ENCODE assay signal across 24 cellular contexts in the genomic region with DNA sequence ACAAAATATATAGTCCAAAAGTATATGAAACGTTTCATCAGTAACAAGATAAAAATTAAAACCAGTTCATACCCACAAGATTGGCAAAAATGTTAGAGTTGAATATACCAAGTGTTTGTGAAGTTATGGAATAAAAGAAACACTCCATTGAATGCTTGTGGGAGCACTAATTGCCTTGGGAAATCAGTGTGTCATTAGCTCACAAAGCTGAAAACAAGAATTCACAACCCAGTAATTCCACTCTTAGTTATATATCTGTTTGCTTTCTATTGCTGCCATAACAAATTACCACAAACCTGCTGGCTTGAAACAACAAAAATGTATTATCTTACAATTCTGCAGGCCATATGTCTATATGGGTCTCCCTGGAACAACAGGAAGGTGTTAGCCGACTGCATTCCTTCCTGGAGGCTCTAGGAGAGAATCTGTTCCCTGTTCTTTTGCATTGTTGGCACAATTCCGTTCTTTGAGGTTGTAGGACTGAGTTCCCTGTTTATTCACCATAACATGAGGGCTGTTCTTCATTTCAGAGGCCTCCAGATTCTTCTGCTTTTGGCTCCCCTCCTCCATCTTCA. TPM values are rescaled to one million over a fixed set of nuclear protein-coding genes. Genes with fewer than 3 reads are reported as not detected.
DNase-seq lines count a peak whose midpoint lies in the region; ATAC-seq, FAIRE-seq and TF ChIP-seq lines count a peak whose summit lies in the region.
"Had no signal": no experiment of that assay in that cellular context is flagged by ENCODE, and none has a peak within 500 bp of the region (broad histone marks: within the 10 kb centered on the region; RNA-seq: fewer than 3 reads in every experiment).

No MANE protein-coding gene starts in this region.

- FAIRE-seq in H54 (lab: Jason Lieb, UNC), result no peak

- DNase-seq in NCI-H748 (lab: John Stamatoyannopoulos, UW; ENCODE audit: unreplicated experiment) (peak; percentile 53), NCI-H748 treated with DMSO at 0.1 percent for 48 hours (lab: John Stamatoyannopoulos, UW) (no peak), NCI-H2081 (lab: John Stamatoyannopoulos, UW) (peak; percentile 61 to 80), cerebellar cortex (ENCODE audit: low spot score) (no peak), left colon (no peak), H54 (ENCODE audit: insufficient read length, low spot score) (no peak)
- no peak for DNase-seq in central memory CD8-positive, alpha-beta T cell (ENCODE audit: low spot score in 2 of 2)
- DNase-seq: 8988T; activated CD4-positive, alpha-beta T cell treated with anti-CD3 and anti-CD28 coated beads for 36 hours; activated naive CD4-positive, alpha-beta T cell treated with anti-CD3 and anti-CD28 coated beads, Interleukin-2, amount 50 U/mL, for 16 hours; body of pancreas; NCI-H1092; NCI-H1694 treated with DMSO at 0.1 percent for 48 hours; NCI-H526 treated with DMSO at 0.1 percent for 48 hours; Peyer's patch; SHP77; stimulated activated naive CD4-positive, alpha-beta T cell treated with Interleukin-2 at 50 U/mL for 16 hours; upper lobe of right lung had no signal

- no peak for ATAC-seq in central memory CD8-positive, alpha-beta T cell (replicated peaks; ENCODE audit: extremely low read depth, poor library complexity, severe bottlenecking)
- ATAC-seq in left colon, result no peak
- ATAC-seq in HG02870 (IDR thresholded peaks at IDR 0.05; ENCODE audit: unreplicated experiment), result no peak
- ATAC-seq: activated CD4-positive, alpha-beta T cell treated with anti-CD3 and anti-CD28 coated beads for 36 hours; activated CD8-positive, alpha-beta T cell treated with anti-CD3 and anti-CD28 coated beads, Interleukin-2, amount 10 ng/mL, durations not matched to agents 7 days and 5 days; body of pancreas; gastroesophageal sphincter; upper lobe of right lung had no signal

- no peaks in the 10 kb centered on the region for H3K27me3 Mint-ChIP-seq in central memory CD8-positive, alpha-beta T cell
- H3K27me3 Mint-ChIP-seq: activated CD4-positive, alpha-beta T cell treated with anti-CD3 and anti-CD28 coated beads for 36 hours; activated T-helper 17 cell treated with anti-CD3 and anti-CD28 coated beads, Interleukin-2, amount 50 U/mL, for 72 hours had no signal

- peaks cover 4% of the 10 kb centered on the region for H3K36me3 Mint-ChIP-seq in central memory CD8-positive, alpha-beta T cell (ENCODE audit: insufficient read depth)

- peak overlapping the region; percentile 42 for H3K27ac Mint-ChIP-seq in central memory CD8-positive, alpha-beta T cell (ENCODE audit: low read depth)
- H3K27ac Mint-ChIP-seq: activated CD4-positive, alpha-beta T cell treated with anti-CD3 and anti-CD28 coated beads for 36 hours; activated CD8-positive, alpha-beta T cell treated with anti-CD3 and anti-CD28 coated beads, Interleukin-2, amount 10 ng/mL, durations not matched to agents 7 days and 5 days; nephron had no signal

- TF ChIP-seq POLR2A in H54 (IDR thresholded peaks at IDR 0.05; ENCODE audit: low read depth, low read length), result no peak

- H3K4me3 Mint-ChIP-seq in central memory CD8-positive, alpha-beta T cell, result no peak overlapping the region
- H3K4me3 Mint-ChIP-seq: activated CD4-positive, alpha-beta T cell treated with anti-CD3 and anti-CD28 coated beads for 36 hours; activated CD8-positive, alpha-beta T cell treated with anti-CD3 and anti-CD28 coated beads, Interleukin-2, amount 10 ng/mL, durations not matched to agents 7 days and 5 days; activated T-helper 17 cell treated with anti-CD3 and anti-CD28 coated beads, Interleukin-2, amount 50 U/mL, for 72 hours; CD14-positive monocyte; nephron had no signal

- H3K9me3 Mint-ChIP-seq in central memory CD8-positive, alpha-beta T cell, result no peaks in the 10 kb centered on the region
- H3K9me3 Mint-ChIP-seq: activated T-helper 17 cell treated with anti-CD3 and anti-CD28 coated beads, Interleukin-2, amount 50 U/mL, for 72 hours; nephron had no signal

- peaks cover 23% of the 10 kb centered on the region for H3K4me1 Mint-ChIP-seq in central memory CD8-positive, alpha-beta T cell
- H3K4me1 Mint-ChIP-seq: nephron had no signal

- intact Hi-C loops in left colon (cut with DNase I, micrococcal nuclease), result no loop called here

RNA-seq across cellular contexts. Expression of a gene that starts 45.7 kb away (rescaled TPM):
- total RNA-seq in left colon, result 10 to 100 TPM; 38.7 to 45.8 TPM

Comparison
In these comparisons a context has a peak if more than half of its experiments do, and no peak if none do; other contexts are left out.
1. DNase-seq: peak in NCI-H748 (single experiment) and NCI-H2081 (2 of 2); none in NCI-H748 treated with DMSO at 0.1 percent for 48 hours (single experiment), central memory CD8-positive, alpha-beta T cell (0 of 2), cerebellar cortex (single experiment), left colon (0 of 2) and H54 (single experiment).